In genomic region chr3:62531981-62532380, GRCh38 we compare ENCODE assay signal across 2 cellular contexts.
TF ChIP-seq lines count a peak whose summit lies in the region.

No MANE protein-coding gene starts in this region.

TF ChIP-seq in SK-N-SH treated with all-trans-retinoic acid at 6 μM for 48 hours, 23 proteins besides CTCF, POLR2A, EP300 and RAD21 (continued from another document):
- TF ChIP-seq POU6F1 (CRISPR knock-in tag; IDR thresholded peaks at IDR 0.05; ENCODE audit: borderline replicate concordance, low read depth) (no peak), PATZ1 (CRISPR knock-in tag; IDR thresholded peaks at IDR 0.05; ENCODE audit: borderline replicate concordance) (no peak)

TF ChIP-seq in SK-N-SH, 30 proteins besides CTCF, POLR2A, EP300 and RAD21 (continued from another document):
- TF ChIP-seq IRF3 (IDR thresholded peaks at IDR 0.05; ENCODE audit: low read depth, low read length) = no peak
- TF ChIP-seq CHD2 (IDR thresholded peaks at IDR 0.05; ENCODE audit: low read length, partially characterized antibody) = no peak
- no peak for TF ChIP-seq NFIC (IDR thresholded peaks at IDR 0.05; ENCODE audit: borderline replicate concordance)
- TF ChIP-seq SMC3 (IDR thresholded peaks at IDR 0.05; ENCODE audit: low read depth, low read length) = no peak
- TF ChIP-seq FOXM1 (IDR thresholded peaks at IDR 0.05; ENCODE audit: low read depth) = no peak
- TF ChIP-seq MEF2A (IDR thresholded peaks at IDR 0.05; ENCODE audit: borderline replicate concordance, low read depth) = no peak
